8 cellular contexts compared by ENCODE assay signal in the genomic region with DNA sequence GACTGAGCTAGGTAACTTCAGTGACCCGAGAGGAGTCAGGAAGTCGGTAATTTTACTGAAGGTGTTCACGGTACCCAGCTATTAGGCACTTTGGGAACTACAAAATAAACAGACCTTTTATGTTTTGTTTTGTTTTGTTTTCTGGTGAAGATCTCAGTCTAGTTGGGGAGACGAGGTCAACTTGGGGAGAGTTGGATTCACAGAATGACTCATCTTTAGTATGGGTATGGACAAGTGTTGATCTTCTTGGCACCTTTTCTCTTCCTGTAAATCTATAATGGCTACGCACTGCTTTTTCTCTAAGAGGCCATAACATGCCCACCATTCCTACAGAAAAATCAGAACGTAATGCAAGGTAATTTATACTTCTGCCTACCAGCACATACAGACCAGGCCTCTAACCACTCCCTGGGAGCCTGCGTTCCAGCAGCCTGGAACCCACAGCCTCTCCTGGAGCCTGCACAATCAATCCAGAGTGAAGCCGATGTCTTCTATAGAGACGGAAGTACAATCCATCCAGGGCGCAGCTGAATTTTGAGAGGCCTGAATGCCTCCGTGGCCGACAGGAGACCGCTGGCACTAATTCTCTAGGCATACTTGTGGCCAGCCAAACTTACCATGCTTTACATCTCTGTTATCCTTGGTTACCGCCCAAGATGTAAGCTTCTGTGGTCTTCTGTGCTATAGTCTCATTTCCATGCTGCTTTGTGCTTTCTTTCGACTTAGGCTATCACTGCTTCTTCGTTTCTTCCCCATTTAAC. TPM values are rescaled to one million over a fixed set of nuclear protein-coding genes. Genes with fewer than 3 reads are reported as not detected.
DNase-seq lines count a peak whose midpoint lies in the region; ATAC-seq, FAIRE-seq and TF ChIP-seq lines count a peak whose summit lies in the region.

No MANE protein-coding gene starts in this region.

- peak overlapping the region; percentile 68 for H3K4me3 ChIP-seq in AG04449 (ENCODE audit: low read depth, low read length)
- peak overlapping the region; percentile 93 for H3K4me3 ChIP-seq in GM12875 (ENCODE audit: low read depth, low read length)
- peak overlapping the region; percentile 85 for H3K4me3 ChIP-seq in SU-DHL-6 (ENCODE audit: insufficient read depth, low read length, poor library complexity, severe bottlenecking)
- H3K4me3 ChIP-seq in H1 (ENCODE audit: extremely low read depth in 1 of 4, insufficient read depth in 2 of 4, low read depth in 3 of 4, low read length in 4 of 4) = peak overlapping the region; percentile 94 to 100 (median 98)
- peak overlapping the region; percentile 78 to 82 for H3K4me3 ChIP-seq in uterus

- H3K23ac ChIP-seq in H1 (ENCODE audit: insufficient read length) = peak overlapping the region; percentile 28

- no peak for TF ChIP-seq EP300 in H1 (IDR thresholded peaks at IDR 0.05; ENCODE audit: borderline replicate concordance in 1 of 2, low read depth in 2 of 2, low read length in 2 of 2)

- DNase-seq in AG04449 (ENCODE audit: low read depth, low spot score) = peak; percentile 33
- no peak for DNase-seq in H1 (ENCODE audit: low read depth in 1 of 2, low spot score in 2 of 2)
- no peak for DNase-seq in mesothelial cell of epicardium (ENCODE audit: low spot score in 2 of 2, unreplicated experiment in 2 of 2)
- no peak for DNase-seq in uterus
- DNase-seq in NCI-H2029 (lab: John Stamatoyannopoulos, UW) = no peak

- peak overlapping the region; percentile 52 for H4K91ac ChIP-seq in H1 (replicated peaks; ENCODE audit: insufficient read length, low read length)

- no peak overlapping the region; the same call in 1 of the 2 replicates for H2BK12ac ChIP-seq in H1 (ENCODE audit: low read depth, low read length)

- no peaks in the 10 kb centered on the region for H3K9me2 ChIP-seq in SU-DHL-6 (replicated peaks; ENCODE audit: insufficient read depth, low read length)

- no peak overlapping the region for H3K14ac ChIP-seq in H1 (ENCODE audit: insufficient read length)

- 30% methylated on average over 16 of the region's 16 CpGs; no CpG with 5 or more reads in 1 of the 2 experiments for WGBS in H1 (ENCODE audit: extremely low coverage in 1 of 2, insufficient coverage in 1 of 2, insufficient read length in 1 of 2, insufficient replicate concordance in 2 of 2, low coverage in 1 of 2, low lambda C conversion rate in 2 of 2, missing lambda C conversion rate in 1 of 2), 2 experiments

- FAIRE-seq in H1 (lab: Jason Lieb, UNC) = no peak

- H3K4ac ChIP-seq in H1 (replicated peaks; ENCODE audit: insufficient read length, low read depth, low read length) = no peak overlapping the region

- H2AFZ ChIP-seq in SU-DHL-6 (ENCODE audit: low read depth, low read length, severe bottlenecking) (peak overlapping the region; percentile 91), H1 (ENCODE audit: low read length) (peak overlapping the region; percentile 21)

- H3K27ac ChIP-seq in SU-DHL-6 (ENCODE audit: low read depth, low read length) = peak overlapping the region; percentile 57
- H3K27ac ChIP-seq in H1 (ENCODE audit: low read depth, low read length) = peak overlapping the region; percentile 91
- peak overlapping the region; percentile 90 to 93 for H3K27ac ChIP-seq in uterus

- peak overlapping the region; percentile 37 for H4K5ac ChIP-seq in H1 (ENCODE audit: insufficient read length, low read depth, low read length)

- H4K20me1 ChIP-seq in SU-DHL-6 (ENCODE audit: low read depth, low read length) (peaks cover 12% of the 10 kb centered on the region; the same call in 1 of the 2 replicates), H1 (replicated peaks in 1 of 2; ENCODE audit: control insufficient read depth in 1 of 2, insufficient read depth in 2 of 2, low read length in 2 of 2) (peaks cover 2 to 10% of the 10 kb centered on the region in 2 experiments)

- peak overlapping the region; percentile 58; the same call in 1 of the 2 replicates for H4K8ac ChIP-seq in H1 (ENCODE audit: extremely low read depth, insufficient read depth, low read length)

- no peak for TF ChIP-seq POLR2A in H1 (IDR thresholded peaks at IDR 0.05; ENCODE audit: control extremely low read depth in 1 of 2, low read depth in 2 of 2, low read length in 2 of 2)
- TF ChIP-seq POLR2A in uterus (IDR thresholded peaks at IDR 0.05) = no peak

- H3K9ac ChIP-seq in SU-DHL-6 (ENCODE audit: low read length) = peak overlapping the region; percentile 84
- H3K9ac ChIP-seq in H1 (replicated peaks in 1 of 4; ENCODE audit: extremely low read depth in 1 of 4, low read depth in 3 of 4, low read length in 3 of 4) = peak overlapping the region; percentile 73 to 93 (median 84)

- peak overlapping the region; percentile 94 for H3K4me2 ChIP-seq in SU-DHL-6 (ENCODE audit: low read depth, low read length, poor library complexity, severe bottlenecking)
- peak overlapping the region; percentile 90 for H3K4me2 ChIP-seq in H1 (ENCODE audit: insufficient read depth in 1 of 2, low read depth in 2 of 2, low read length in 2 of 2)

- peak overlapping the region; percentile 37 for H3K56ac ChIP-seq in H1 (replicated peaks; ENCODE audit: insufficient read length, low read depth, low read length)

- no peaks in the 10 kb centered on the region for H3K9me3 Mint-ChIP-seq in mesothelial cell of epicardium

- no peak overlapping the region for H2BK20ac ChIP-seq in H1 (ENCODE audit: low read length)

- TF ChIP-seq CTCF in AG04449 (IDR thresholded peaks at IDR 0.05; ENCODE audit: insufficient read depth, low read length, missing control alignments) (no peak), GM12875 (IDR thresholded peaks at IDR 0.05; ENCODE audit: borderline replicate concordance, insufficient read depth, low read depth, low read length) (no peak), SU-DHL-6 (IDR thresholded peaks at IDR 0.05; ENCODE audit: insufficient read depth, low read length, poor library complexity, severe bottlenecking) (no peak), H1 (IDR thresholded peaks at IDR 0.05; ENCODE audit: control extremely low read depth in 1 of 3, insufficient read depth in 1 of 3, low read depth in 1 of 3, low read length in 3 of 3) (no peak), mesothelial cell of epicardium (IDR thresholded peaks at IDR 0.05; ENCODE audit: unreplicated experiment) (no peak), uterus (IDR thresholded peaks at IDR 0.05) (no peak)

- no peak overlapping the region for H2BK15ac ChIP-seq in H1 (ENCODE audit: low read length)

- H3K27me3 ChIP-seq in SU-DHL-6 (ENCODE audit: low read length) (no peaks in the 10 kb centered on the region), H1 (replicated peaks in 1 of 4; ENCODE audit: control insufficient read depth in 3 of 4, extremely low read depth in 1 of 4, insufficient read depth in 3 of 4, low read length in 3 of 4) (no peaks in the 10 kb centered on the region), uterus (no peaks in the 10 kb centered on the region)

- CTCF ChIA-PET in AG04449 (lab: Yijun Ruan, JAX) (interaction anchor here (0.9 to 1.9 kb wide), 3 partner anchors 9 to 223 kb away, joined by 4 to 6 read pairs (median 5); no protein-coding TSS in a partner anchor), H1 (lab: Charles Lee; ENCODE audit: partially characterized antibody) (interaction anchor here (0.8 to 2.2 kb wide), 3 partner anchors 30 to 45 kb away, joined by 3 to 7 read pairs (median 3); no protein-coding TSS in a partner anchor)

- POLR2A ChIA-PET in AG04449 (lab: Yijun Ruan, JAX) = no interaction called here
- POLR2A ChIA-PET in H1 (lab: Charles Lee; ENCODE audit: partially characterized antibody) = interaction anchor here (0.6 to 1.5 kb wide), 4 partner anchors 12 to 181 kb away, joined by 3 read pairs; no protein-coding TSS in a partner anchor

- H3F3A ChIP-seq in SU-DHL-6 (ENCODE audit: insufficient read depth) = peaks cover 7% of the 10 kb centered on the region; the same call in 1 of the 2 replicates

- H3K36me3 Mint-ChIP-seq in mesothelial cell of epicardium = peaks cover 2% of the 10 kb centered on the region

- no peak overlapping the region for H2BK120ac ChIP-seq in H1 (replicated peaks; ENCODE audit: low read depth, low read length)

- H3K79me2 ChIP-seq in SU-DHL-6 (ENCODE audit: insufficient read depth, low read length) (peaks cover 68% of the 10 kb centered on the region), H1 (ENCODE audit: control insufficient read depth in 1 of 2, insufficient read depth in 2 of 2, low read length in 2 of 2) (peaks cover 25 to 59% of the 10 kb centered on the region in 2 experiments)

- H3K4me3 Mint-ChIP-seq in mesothelial cell of epicardium = peak overlapping the region; percentile 98

- peaks cover 2% of the 10 kb centered on the region; the same call in 1 of the 2 replicates for H3K79me1 ChIP-seq in H1 (ENCODE audit: low read depth, low read length)

- peak; percentile 22 for ATAC-seq in HG03280 (IDR thresholded peaks at IDR 0.05; ENCODE audit: unreplicated experiment)

- peaks cover 6% of the 10 kb centered on the region; the same call in 1 of the 2 replicates for H3K23me2 ChIP-seq in H1 (ENCODE audit: low read depth, low read length)

- intact Hi-C loops in uterus (cut with DNase I; ENCODE audit: low total_unique reads) = no loop called here

- H3K4me1 ChIP-seq in H1 (replicated peaks in 1 of 4; ENCODE audit: control insufficient read depth in 3 of 4, insufficient read depth in 4 of 4, low read length in 3 of 4) (peaks cover 0 to 4% (median 1%) of the 10 kb centered on the region in 4 experiments; a peak in 5 of 7 replicates), uterus (no peaks in the 10 kb centered on the region)

- H3K27me3 Mint-ChIP-seq in mesothelial cell of epicardium (ENCODE audit: low read depth) = no peaks in the 10 kb centered on the region

- peak overlapping the region; percentile 99 for H3K27ac Mint-ChIP-seq in mesothelial cell of epicardium

- H3K18ac ChIP-seq in H1 (ENCODE audit: extremely low read depth, low read length) = no peak overlapping the region

- peaks cover 27% of the 10 kb centered on the region for H3K4me1 Mint-ChIP-seq in mesothelial cell of epicardium

- H3K36me3 ChIP-seq in SU-DHL-6 (ENCODE audit: low read length) (peaks cover 7% of the 10 kb centered on the region; the same call in 1 of the 2 replicates), H1 (ENCODE audit: control insufficient read depth in 2 of 4, insufficient read depth in 4 of 4, low read length in 3 of 4) (peaks cover 0 to 13% (median 1%) of the 10 kb centered on the region in 4 experiments; a peak in 3 of 8 replicates), uterus (no peaks in the 10 kb centered on the region)

- no peak for TF ChIP-seq RAD21 in H1 (IDR thresholded peaks at IDR 0.05 in 1 of 2, conservative IDR thresholded peaks at IDR 0.05 in 1 of 2; ENCODE audit: low read depth in 2 of 2, low read length in 2 of 2)

- H3K9me3 ChIP-seq in SU-DHL-6 (ENCODE audit: insufficient read depth, low read length) (no peaks in the 10 kb centered on the region), H1 (ENCODE audit: insufficient read depth in 2 of 2, low read depth in 1 of 2, low read length in 1 of 2) (no peaks in the 10 kb centered on the region), uterus (no peaks in the 10 kb centered on the region)

- no peak overlapping the region for H2AK5ac ChIP-seq in H1 (ENCODE audit: low read depth, low read length)

- H2BK5ac ChIP-seq in H1 (ENCODE audit: low read depth, low read length) = peak overlapping the region; percentile 29; the same call in 1 of the 2 replicates

RNA-seq across cellular contexts. Expression of a gene that starts 0.7 kb away (rescaled TPM):
- total RNA-seq in H1 (2021; fragmentation: NEBNext Ultra II Directional; extraction: Animal tissue kit (Norgen Biotek cat#: 25700)) = 69.6 and 71.6 TPM in 2 replicates
- polyA plus RNA-seq in H1 (2011; rRNA removed) = 31.8 and 34.3 TPM in 2 replicates
- 73.3 TPM for polyA plus RNA-seq in H1 (2011; cell fraction: cytosol; rRNA removed)
- 20.0 TPM for polyA plus RNA-seq in H1 (2011; cell fraction: nucleus; rRNA removed)
- polyA plus RNA-seq in H1 (2012, experiment 1 of 2) = 49.5 to 67.3 TPM (median 56.4 TPM) in 4 replicates
- 8.5 TPM for polyA plus RNA-seq in H1 (2012, experiment 2 of 2)
- polyA plus RNA-seq in H1 (2013, experiment 1 of 2) = 73.3 TPM
- polyA plus RNA-seq in H1 (2013, experiment 2 of 2) = 72.0 TPM
- 28.4 and 47.7 TPM in 2 replicates for polyA minus RNA-seq in H1 (2011; rRNA and poly(A)+ RNA removed)
- polyA minus RNA-seq in H1 (2011; cell fraction: cytosol; rRNA and poly(A)+ RNA removed) = 21.7 TPM
- polyA minus RNA-seq in H1 (2011; cell fraction: nucleus; rRNA and poly(A)+ RNA removed) = 44.5 TPM
- total RNA-seq in mesothelial cell of epicardium (74.9 to 88.3 TPM (median 79.9 TPM) in 3 replicates), uterus (100 to 1,000 TPM in 1 of 4 donors, 10 to 100 TPM in 3; 20.2 to 124 (median 53.3) TPM)

RNA-seq across cellular contexts. Expression of a gene that starts 0.8 kb away (rescaled TPM):
- 52.5 and 55.9 TPM in 2 replicates for total RNA-seq in H1 (2021; fragmentation: NEBNext Ultra II Directional; extraction: Animal tissue kit (Norgen Biotek cat#: 25700))
- 12.9 and 22.0 TPM in 2 replicates for polyA plus RNA-seq in H1 (2011; rRNA removed)
- 23.9 TPM for polyA plus RNA-seq in H1 (2011; cell fraction: cytosol; rRNA removed)
- polyA plus RNA-seq in H1 (2011; cell fraction: nucleus; rRNA removed) = 138 TPM
- polyA plus RNA-seq in H1 (2012, experiment 1 of 2) = 39.8 to 77.5 TPM (median 62.2 TPM) in 4 replicates
- 7.2 TPM for polyA plus RNA-seq in H1 (2012, experiment 2 of 2)
- 136 TPM for polyA plus RNA-seq in H1 (2013, experiment 1 of 2)
- 128 TPM for polyA plus RNA-seq in H1 (2013, experiment 2 of 2)
- polyA minus RNA-seq in H1 (2011; rRNA and poly(A)+ RNA removed) = 12.1 and 13.1 TPM in 2 replicates
- polyA minus RNA-seq in H1 (2011; cell fraction: cytosol; rRNA and poly(A)+ RNA removed) = 14.5 TPM
- polyA minus RNA-seq in H1 (2011; cell fraction: nucleus; rRNA and poly(A)+ RNA removed) = 42.6 TPM
- 53.2 to 60.3 TPM (median 54.3 TPM) in 3 replicates for total RNA-seq in mesothelial cell of epicardium
- 10 to 100 TPM; 19.8 to 44.1 (median 29.4) TPM for total RNA-seq in uterus
